In genomic region chr17:58156839-58157803, GRCh38 we compare ENCODE assay signal across 1 cellular context.
TF ChIP-seq lines count a peak whose summit lies in the region.

No MANE protein-coding gene starts in this region.

TF ChIP-seq in HEK293, 187 proteins besides CTCF, POLR2A, EP300 and RAD21 (continued from another document and continues in another):
- TF ChIP-seq ZBTB44 (tag by site-specific recombination; IDR thresholded peaks at IDR 0.05) (no peak), ZNF416 (tag by site-specific recombination; IDR thresholded peaks at IDR 0.05) (no peak), ZNF184 (tag by site-specific recombination; IDR thresholded peaks at IDR 0.05) (no peak), ZFP69B (tag by site-specific recombination; IDR thresholded peaks at IDR 0.05) (0 out of 2 replicates have a peak, but pooled peaks have one; percentile 38), PRDM1 (tag by site-specific recombination; IDR thresholded peaks at IDR 0.05) (0 out of 2 replicates have a peak, but pooled peaks have one; percentile 13), ZNF658 (tag by site-specific recombination; IDR thresholded peaks at IDR 0.05) (no peak), INSM2 (tag by site-specific recombination; IDR thresholded peaks at IDR 0.05) (no peak), SP2 (tag by site-specific recombination; IDR thresholded peaks at IDR 0.05) (peak; percentile 51; the same call in 1 of the 2 replicates), ZNF221 (tag by site-specific recombination; IDR thresholded peaks at IDR 0.05; ENCODE audit: borderline replicate concordance) (no peak), ZNF114 (tag by site-specific recombination; IDR thresholded peaks at IDR 0.05) (no peak), ZNF521 (tag by site-specific recombination; IDR thresholded peaks at IDR 0.05) (no peak), ZNF561 (tag by site-specific recombination; IDR thresholded peaks at IDR 0.05; ENCODE audit: borderline replicate concordance) (peak; percentile 74), ZNF623 (tag by site-specific recombination; IDR thresholded peaks at IDR 0.05) (no peak), ZNF146 (tag by site-specific recombination; IDR thresholded peaks at IDR 0.05) (no peak), ZNF366 (tag by site-specific recombination; conservative IDR thresholded peaks at IDR 0.05) (no peak), KLF17 (tag by site-specific recombination; IDR thresholded peaks at IDR 0.05) (no peak), ZFHX2 (tag by site-specific recombination; conservative IDR thresholded peaks at IDR 0.05) (no peak), ZNF274 (IDR thresholded peaks at IDR 0.05; ENCODE audit: low read length) (no peak), ZNF274 (tag by site-specific recombination; IDR thresholded peaks at IDR 0.05; ENCODE audit: borderline replicate concordance) (no peak), ZNF266 (tag by site-specific recombination; IDR thresholded peaks at IDR 0.05; ENCODE audit: low read depth) (no peak; the same call in 1 of the 2 replicates), ZNF837 (tag by site-specific recombination; IDR thresholded peaks at IDR 0.05) (no peak), GFI1B (tag by site-specific recombination; IDR thresholded peaks at IDR 0.05) (no peak), ZNF239 (tag by site-specific recombination; IDR thresholded peaks at IDR 0.05) (no peak), ZNF24 (tag by site-specific recombination; IDR thresholded peaks at IDR 0.05) (0 out of 2 replicates have a peak, but pooled peaks have one; percentile 55), ZNF16 (tag by site-specific recombination; IDR thresholded peaks at IDR 0.05; ENCODE audit: low read depth) (no peak)
- TF ChIP-seq, protein P1, sequence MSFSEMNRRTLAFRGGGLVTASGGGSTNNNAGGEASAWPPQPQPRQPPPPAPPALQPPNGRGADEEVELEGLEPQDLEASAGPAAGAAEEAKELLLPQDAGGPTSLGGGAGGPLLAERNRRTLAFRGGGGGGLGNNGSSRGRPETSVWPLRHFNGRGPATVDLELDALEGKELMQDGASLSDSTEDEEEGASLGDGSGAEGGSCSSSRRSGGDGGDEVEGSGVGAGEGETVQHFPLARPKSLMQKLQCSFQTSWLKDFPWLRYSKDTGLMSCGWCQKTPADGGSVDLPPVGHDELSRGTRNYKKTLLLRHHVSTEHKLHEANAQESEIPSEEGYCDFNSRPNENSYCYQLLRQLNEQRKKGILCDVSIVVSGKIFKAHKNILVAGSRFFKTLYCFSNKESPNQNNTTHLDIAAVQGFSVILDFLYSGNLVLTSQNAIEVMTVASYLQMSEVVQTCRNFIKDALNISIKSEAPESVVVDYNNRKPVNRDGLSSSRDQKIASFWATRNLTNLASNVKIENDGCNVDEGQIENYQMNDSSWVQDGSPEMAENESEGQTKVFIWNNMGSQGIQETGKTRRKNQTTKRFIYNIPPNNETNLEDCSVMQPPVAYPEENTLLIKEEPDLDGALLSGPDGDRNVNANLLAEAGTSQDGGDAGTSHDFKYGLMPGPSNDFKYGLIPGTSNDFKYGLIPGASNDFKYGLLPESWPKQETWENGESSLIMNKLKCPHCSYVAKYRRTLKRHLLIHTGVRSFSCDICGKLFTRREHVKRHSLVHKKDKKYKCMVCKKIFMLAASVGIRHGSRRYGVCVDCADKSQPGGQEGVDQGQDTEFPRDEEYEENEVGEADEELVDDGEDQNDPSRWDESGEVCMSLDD (tag by site-specific recombination; IDR thresholded peaks at IDR 0.05) = no peak
- TF ChIP-seq, protein P2, sequence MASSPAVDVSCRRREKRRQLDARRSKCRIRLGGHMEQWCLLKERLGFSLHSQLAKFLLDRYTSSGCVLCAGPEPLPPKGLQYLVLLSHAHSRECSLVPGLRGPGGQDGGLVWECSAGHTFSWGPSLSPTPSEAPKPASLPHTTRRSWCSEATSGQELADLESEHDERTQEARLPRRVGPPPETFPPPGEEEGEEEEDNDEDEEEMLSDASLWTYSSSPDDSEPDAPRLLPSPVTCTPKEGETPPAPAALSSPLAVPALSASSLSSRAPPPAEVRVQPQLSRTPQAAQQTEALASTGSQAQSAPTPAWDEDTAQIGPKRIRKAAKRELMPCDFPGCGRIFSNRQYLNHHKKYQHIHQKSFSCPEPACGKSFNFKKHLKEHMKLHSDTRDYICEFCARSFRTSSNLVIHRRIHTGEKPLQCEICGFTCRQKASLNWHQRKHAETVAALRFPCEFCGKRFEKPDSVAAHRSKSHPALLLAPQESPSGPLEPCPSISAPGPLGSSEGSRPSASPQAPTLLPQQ (tag by site-specific recombination; IDR thresholded peaks at IDR 0.05) = peak; percentile 51; the same call in 1 of the 2 replicates
- TF ChIP-seq, protein P3, sequence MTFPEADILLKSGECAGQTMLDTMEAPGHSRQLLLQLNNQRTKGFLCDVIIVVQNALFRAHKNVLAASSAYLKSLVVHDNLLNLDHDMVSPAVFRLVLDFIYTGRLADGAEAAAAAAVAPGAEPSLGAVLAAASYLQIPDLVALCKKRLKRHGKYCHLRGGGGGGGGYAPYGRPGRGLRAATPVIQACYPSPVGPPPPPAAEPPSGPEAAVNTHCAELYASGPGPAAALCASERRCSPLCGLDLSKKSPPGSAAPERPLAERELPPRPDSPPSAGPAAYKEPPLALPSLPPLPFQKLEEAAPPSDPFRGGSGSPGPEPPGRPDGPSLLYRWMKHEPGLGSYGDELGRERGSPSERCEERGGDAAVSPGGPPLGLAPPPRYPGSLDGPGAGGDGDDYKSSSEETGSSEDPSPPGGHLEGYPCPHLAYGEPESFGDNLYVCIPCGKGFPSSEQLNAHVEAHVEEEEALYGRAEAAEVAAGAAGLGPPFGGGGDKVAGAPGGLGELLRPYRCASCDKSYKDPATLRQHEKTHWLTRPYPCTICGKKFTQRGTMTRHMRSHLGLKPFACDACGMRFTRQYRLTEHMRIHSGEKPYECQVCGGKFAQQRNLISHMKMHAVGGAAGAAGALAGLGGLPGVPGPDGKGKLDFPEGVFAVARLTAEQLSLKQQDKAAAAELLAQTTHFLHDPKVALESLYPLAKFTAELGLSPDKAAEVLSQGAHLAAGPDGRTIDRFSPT (tag by site-specific recombination; IDR thresholded peaks at IDR 0.05) = no peak
- TF ChIP-seq, protein P4, sequence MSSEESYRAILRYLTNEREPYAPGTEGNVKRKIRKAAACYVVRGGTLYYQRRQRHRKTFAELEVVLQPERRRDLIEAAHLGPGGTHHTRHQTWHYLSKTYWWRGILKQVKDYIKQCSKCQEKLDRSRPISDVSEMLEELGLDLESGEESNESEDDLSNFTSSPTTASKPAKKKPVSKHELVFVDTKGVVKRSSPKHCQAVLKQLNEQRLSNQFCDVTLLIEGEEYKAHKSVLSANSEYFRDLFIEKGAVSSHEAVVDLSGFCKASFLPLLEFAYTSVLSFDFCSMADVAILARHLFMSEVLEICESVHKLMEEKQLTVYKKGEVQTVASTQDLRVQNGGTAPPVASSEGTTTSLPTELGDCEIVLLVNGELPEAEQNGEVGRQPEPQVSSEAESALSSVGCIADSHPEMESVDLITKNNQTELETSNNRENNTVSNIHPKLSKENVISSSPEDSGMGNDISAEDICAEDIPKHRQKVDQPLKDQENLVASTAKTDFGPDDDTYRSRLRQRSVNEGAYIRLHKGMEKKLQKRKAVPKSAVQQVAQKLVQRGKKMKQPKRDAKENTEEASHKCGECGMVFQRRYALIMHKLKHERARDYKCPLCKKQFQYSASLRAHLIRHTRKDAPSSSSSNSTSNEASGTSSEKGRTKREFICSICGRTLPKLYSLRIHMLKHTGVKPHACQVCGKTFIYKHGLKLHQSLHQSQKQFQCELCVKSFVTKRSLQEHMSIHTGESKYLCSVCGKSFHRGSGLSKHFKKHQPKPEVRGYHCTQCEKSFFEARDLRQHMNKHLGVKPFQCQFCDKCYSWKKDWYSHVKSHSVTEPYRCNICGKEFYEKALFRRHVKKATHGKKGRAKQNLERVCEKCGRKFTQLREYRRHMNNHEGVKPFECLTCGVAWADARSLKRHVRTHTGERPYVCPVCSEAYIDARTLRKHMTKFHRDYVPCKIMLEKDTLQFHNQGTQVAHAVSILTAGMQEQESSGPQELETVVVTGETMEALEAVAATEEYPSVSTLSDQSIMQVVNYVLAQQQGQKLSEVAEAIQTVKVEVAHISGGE (tag by site-specific recombination; conservative IDR thresholded peaks at IDR 0.05; ENCODE audit: low read depth) = no peak
- TF ChIP-seq, protein P5, sequence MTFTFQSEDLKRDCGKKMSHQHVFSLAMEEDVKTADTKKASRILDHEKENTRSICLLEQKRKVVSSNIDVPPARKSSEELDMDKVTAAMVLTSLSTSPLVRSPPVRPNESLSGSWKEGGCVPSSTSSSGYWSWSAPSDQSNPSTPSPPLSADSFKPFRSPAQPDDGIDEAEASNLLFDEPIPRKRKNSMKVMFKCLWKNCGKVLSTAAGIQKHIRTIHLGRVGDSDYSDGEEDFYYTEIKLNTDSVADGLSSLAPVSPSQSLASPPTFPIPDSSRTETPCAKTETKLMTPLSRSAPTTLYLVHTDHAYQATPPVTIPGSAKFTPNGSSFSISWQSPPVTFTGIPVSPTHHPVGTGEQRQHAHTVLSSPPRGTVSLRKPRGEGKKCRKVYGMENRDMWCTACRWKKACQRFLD (tag by site-specific recombination; IDR thresholded peaks at IDR 0.05) = no peak
- TF ChIP-seq, protein P6, sequence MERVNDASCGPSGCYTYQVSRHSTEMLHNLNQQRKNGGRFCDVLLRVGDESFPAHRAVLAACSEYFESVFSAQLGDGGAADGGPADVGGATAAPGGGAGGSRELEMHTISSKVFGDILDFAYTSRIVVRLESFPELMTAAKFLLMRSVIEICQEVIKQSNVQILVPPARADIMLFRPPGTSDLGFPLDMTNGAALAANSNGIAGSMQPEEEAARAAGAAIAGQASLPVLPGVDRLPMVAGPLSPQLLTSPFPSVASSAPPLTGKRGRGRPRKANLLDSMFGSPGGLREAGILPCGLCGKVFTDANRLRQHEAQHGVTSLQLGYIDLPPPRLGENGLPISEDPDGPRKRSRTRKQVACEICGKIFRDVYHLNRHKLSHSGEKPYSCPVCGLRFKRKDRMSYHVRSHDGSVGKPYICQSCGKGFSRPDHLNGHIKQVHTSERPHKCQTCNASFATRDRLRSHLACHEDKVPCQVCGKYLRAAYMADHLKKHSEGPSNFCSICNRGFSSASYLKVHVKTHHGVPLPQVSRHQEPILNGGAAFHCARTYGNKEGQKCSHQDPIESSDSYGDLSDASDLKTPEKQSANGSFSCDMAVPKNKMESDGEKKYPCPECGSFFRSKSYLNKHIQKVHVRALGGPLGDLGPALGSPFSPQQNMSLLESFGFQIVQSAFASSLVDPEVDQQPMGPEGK (tag by site-specific recombination; IDR thresholded peaks at IDR 0.05) = peak; percentile 51
- TF ChIP-seq, protein P7, sequence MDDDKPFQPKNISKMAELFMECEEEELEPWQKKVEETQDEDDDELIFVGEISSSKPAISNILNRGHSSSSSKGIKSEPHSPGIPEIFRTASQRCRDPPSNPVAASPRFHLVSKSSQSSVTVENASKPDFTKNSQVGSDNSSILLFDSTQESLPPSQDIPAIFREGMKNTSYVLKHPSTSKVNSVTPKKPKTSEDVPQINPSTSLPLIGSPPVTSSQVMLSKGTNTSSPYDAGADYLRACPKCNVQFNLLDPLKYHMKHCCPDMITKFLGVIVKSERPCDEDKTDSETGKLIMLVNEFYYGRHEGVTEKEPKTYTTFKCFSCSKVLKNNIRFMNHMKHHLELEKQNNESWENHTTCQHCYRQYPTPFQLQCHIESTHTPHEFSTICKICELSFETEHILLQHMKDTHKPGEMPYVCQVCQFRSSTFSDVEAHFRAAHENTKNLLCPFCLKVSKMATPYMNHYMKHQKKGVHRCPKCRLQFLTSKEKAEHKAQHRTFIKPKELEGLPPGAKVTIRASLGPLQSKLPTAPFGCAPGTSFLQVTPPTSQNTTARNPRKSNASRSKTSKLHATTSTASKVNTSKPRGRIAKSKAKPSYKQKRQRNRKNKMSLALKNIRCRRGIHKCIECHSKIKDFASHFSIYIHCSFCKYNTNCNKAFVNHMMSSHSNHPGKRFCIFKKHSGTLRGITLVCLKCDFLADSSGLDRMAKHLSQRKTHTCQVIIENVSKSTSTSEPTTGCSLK (tag by site-specific recombination; IDR thresholded peaks at IDR 0.05) = no peak
- TF ChIP-seq, protein P8, sequence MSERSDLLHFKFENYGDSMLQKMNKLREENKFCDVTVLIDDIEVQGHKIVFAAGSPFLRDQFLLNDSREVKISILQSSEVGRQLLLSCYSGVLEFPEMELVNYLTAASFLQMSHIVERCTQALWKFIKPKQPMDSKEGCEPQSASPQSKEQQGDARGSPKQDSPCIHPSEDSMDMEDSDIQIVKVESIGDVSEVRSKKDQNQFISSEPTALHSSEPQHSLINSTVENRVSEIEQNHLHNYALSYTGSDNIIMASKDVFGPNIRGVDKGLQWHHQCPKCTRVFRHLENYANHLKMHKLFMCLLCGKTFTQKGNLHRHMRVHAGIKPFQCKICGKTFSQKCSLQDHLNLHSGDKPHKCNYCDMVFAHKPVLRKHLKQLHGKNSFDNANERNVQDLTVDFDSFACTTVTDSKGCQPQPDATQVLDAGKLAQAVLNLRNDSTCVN (tag by site-specific recombination; optimal IDR thresholded peaks at IDR 0.05) = peak; percentile 75
